ENCODE assay signal across 8 cellular contexts in the genomic region with DNA sequence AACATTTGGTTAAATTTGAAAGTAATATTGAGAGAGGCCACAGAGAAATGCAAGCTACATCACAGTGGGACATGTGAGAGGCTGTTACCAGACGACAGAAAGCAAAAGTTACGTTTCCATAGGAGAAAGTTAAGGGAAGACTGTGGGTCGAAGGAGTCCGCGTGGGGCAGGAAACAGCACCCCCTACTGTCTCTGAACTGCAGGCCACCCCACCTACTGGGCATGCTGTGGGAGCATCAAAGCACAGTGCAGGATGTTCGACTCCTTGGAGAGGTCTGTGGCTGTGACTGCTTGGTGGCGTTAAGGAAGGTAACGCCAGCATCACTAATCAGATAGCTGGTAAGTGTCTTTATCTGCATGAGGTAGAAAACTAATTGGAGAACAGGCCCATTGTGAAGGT.
A peak's percentile ranks its signal among the peaks of the same experiment; 100 is the strongest.
DNase-seq lines count a peak whose midpoint lies in the region; ATAC-seq and TF ChIP-seq lines count a peak whose summit lies in the region.

No MANE protein-coding gene starts in this region.

- in situ Hi-C loops in ACHN (cut with HindIII; ENCODE audit: low pct_ligation_motif_present, low pct_unique_long_range_greater_than_20kb, low sequenced_read_pairs), result no loop called here

- H3K27ac ChIP-seq in neural progenitor cell, result no peak overlapping the region

- peak; percentile 54 for TF ChIP-seq CTCF in neural progenitor cell (IDR thresholded peaks at IDR 0.05)

- H3K27ac Mint-ChIP-seq in effector memory CD8-positive, alpha-beta T cell, result no peak overlapping the region
- no peak overlapping the region for H3K27ac Mint-ChIP-seq in neural progenitor cell

- H3F3A ChIP-seq in neural progenitor cell (ENCODE audit: low read depth), result no peaks in the 10 kb centered on the region

- H3K79me2 ChIP-seq in neural progenitor cell (ENCODE audit: low read depth), result no peaks in the 10 kb centered on the region

- H3K27me3 ChIP-seq in neural progenitor cell, result no peaks in the 10 kb centered on the region

- peak; percentile 85 for ATAC-seq in GM18519 (IDR thresholded peaks at IDR 0.05; ENCODE audit: low FRiP score, unreplicated experiment)
- ATAC-seq in HG02981 (IDR thresholded peaks at IDR 0.05; ENCODE audit: unreplicated experiment), result peak; percentile 82
- peak; percentile 49 for ATAC-seq in effector memory CD8-positive, alpha-beta T cell (replicated peaks)

- H3K4me1 ChIP-seq in neural progenitor cell, result no peaks in the 10 kb centered on the region

- no peaks in the 10 kb centered on the region for H3K36me3 ChIP-seq in neural progenitor cell

- no peak overlapping the region for H3K4me3 Mint-ChIP-seq in effector memory CD8-positive, alpha-beta T cell
- no peak overlapping the region for H3K4me3 Mint-ChIP-seq in neural progenitor cell

- H3K27me3 Mint-ChIP-seq in effector memory CD8-positive, alpha-beta T cell, result peaks cover 3 to 19% of the 10 kb centered on the region in 2 donors
- peaks cover 2% of the 10 kb centered on the region for H3K27me3 Mint-ChIP-seq in neural progenitor cell (ENCODE audit: insufficient read depth, low read depth)

- H3K9me3 Mint-ChIP-seq in effector memory CD8-positive, alpha-beta T cell, result no peaks in the 10 kb centered on the region
- H3K9me3 Mint-ChIP-seq in neural progenitor cell, result peaks cover 7% of the 10 kb centered on the region

- peak; percentile 21 for DNase-seq in ACHN
- DNase-seq in RPMI8226, result peak; percentile 6
- no peak for DNase-seq in effector memory CD8-positive, alpha-beta T cell
- peak; percentile 43 for DNase-seq in neural progenitor cell (ENCODE audit: low spot score)
- no peak for DNase-seq in DMS79 (lab: John Stamatoyannopoulos, UW)
- DNase-seq in effector CD8-positive, alpha-beta T cell (lab: John Stamatoyannopoulos, UW), result no peak

- H3K9ac ChIP-seq in neural progenitor cell, result no peak overlapping the region

- no peaks in the 10 kb centered on the region for H4K20me1 ChIP-seq in neural progenitor cell (ENCODE audit: low read depth)

- no peaks in the 10 kb centered on the region for H3K9me3 ChIP-seq in neural progenitor cell (ENCODE audit: low read depth)

- no peaks in the 10 kb centered on the region for H3K36me3 Mint-ChIP-seq in effector memory CD8-positive, alpha-beta T cell (ENCODE audit: insufficient read depth)
- no peaks in the 10 kb centered on the region for H3K36me3 Mint-ChIP-seq in neural progenitor cell

- no peaks in the 10 kb centered on the region for H3K4me1 Mint-ChIP-seq in effector memory CD8-positive, alpha-beta T cell (ENCODE audit: low read depth in 2 of 2)
- H3K4me1 Mint-ChIP-seq in neural progenitor cell, result no peaks in the 10 kb centered on the region

- H3K4me3 ChIP-seq in neural progenitor cell, result no peak overlapping the region

- no peak overlapping the region for H2AFZ ChIP-seq in neural progenitor cell (replicated peaks)

- H3K4me2 ChIP-seq in neural progenitor cell, result no peak overlapping the region

Comparison
In these comparisons a context has a peak if more than half of its experiments do, and no peak if none do; other contexts are left out.
1. DNase-seq: peak in ACHN (single experiment), RPMI8226 (single experiment) and neural progenitor cell (single experiment); none in effector memory CD8-positive, alpha-beta T cell (0 of 3), DMS79 (single experiment) and effector CD8-positive, alpha-beta T cell (single experiment).
2. Peak in every context shown above with its lines, with median percentiles within 50 percentile points of each other: ATAC-seq.